ENCODE assay signal across 1 cellular context in genomic region chr17:43530303-43531081, GRCh38.
TF ChIP-seq lines count a peak whose summit lies in the region.

No MANE protein-coding gene starts in this region.

TF ChIP-seq in WTC11, 78 proteins besides CTCF, POLR2A, EP300 and RAD21 (continued from another document):
- TF ChIP-seq ZBTB21 (CRISPR knock-in tag; IDR thresholded peaks at IDR 0.05; ENCODE audit: borderline replicate concordance) = no peak
- TF ChIP-seq, protein P1, sequence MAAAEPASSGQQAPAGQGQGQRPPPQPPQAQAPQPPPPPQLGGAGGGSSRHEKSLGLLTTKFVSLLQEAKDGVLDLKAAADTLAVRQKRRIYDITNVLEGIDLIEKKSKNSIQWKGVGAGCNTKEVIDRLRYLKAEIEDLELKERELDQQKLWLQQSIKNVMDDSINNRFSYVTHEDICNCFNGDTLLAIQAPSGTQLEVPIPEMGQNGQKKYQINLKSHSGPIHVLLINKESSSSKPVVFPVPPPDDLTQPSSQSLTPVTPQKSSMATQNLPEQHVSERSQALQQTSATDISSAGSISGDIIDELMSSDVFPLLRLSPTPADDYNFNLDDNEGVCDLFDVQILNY (CRISPR knock-in tag; IDR thresholded peaks at IDR 0.05) = peak; percentile 35; the same call in 1 of the 2 replicates
- TF ChIP-seq, protein P2, sequence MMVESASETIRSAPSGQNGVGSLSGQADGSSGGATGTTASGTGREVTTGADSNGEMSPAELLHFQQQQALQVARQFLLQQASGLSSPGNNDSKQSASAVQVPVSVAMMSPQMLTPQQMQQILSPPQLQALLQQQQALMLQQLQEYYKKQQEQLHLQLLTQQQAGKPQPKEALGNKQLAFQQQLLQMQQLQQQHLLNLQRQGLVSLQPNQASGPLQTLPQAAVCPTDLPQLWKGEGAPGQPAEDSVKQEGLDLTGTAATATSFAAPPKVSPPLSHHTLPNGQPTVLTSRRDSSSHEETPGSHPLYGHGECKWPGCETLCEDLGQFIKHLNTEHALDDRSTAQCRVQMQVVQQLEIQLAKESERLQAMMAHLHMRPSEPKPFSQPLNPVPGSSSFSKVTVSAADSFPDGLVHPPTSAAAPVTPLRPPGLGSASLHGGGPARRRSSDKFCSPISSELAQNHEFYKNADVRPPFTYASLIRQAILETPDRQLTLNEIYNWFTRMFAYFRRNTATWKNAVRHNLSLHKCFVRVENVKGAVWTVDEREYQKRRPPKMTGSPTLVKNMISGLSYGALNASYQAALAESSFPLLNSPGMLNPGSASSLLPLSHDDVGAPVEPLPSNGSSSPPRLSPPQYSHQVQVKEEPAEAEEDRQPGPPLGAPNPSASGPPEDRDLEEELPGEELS (CRISPR knock-in tag; IDR thresholded peaks at IDR 0.05) = peak; percentile 51; the same call in 1 of the 2 replicates
- TF ChIP-seq ZNF263 (CRISPR knock-in tag; IDR thresholded peaks at IDR 0.05; ENCODE audit: low read depth) = no peak
- TF ChIP-seq NFE2L1 (CRISPR knock-in tag; IDR thresholded peaks at IDR 0.05) = 0 out of 2 replicates have a peak, but pooled peaks have one; percentile 15
- no peak for TF ChIP-seq FOXP1 (CRISPR knock-in tag; IDR thresholded peaks at IDR 0.05; ENCODE audit: borderline replicate concordance)
- TF ChIP-seq SMAD4 (CRISPR knock-in tag; IDR thresholded peaks at IDR 0.05) = no peak
- TF ChIP-seq FOXK1 (CRISPR knock-in tag; IDR thresholded peaks at IDR 0.05) = peak; percentile 62
- TF ChIP-seq ZNF281 (CRISPR knock-in tag; IDR thresholded peaks at IDR 0.05) = peak; percentile 99
- no peak for TF ChIP-seq CREM (CRISPR knock-in tag; IDR thresholded peaks at IDR 0.05)
- peak; percentile 81 for TF ChIP-seq GABPB1 (CRISPR knock-in tag; IDR thresholded peaks at IDR 0.05)
- peak; percentile 79 for TF ChIP-seq SP1 (CRISPR knock-in tag; conservative IDR thresholded peaks at IDR 0.05)
TF ChIP-seq in WTC11: peak in this region for 12.
